9 cellular contexts compared by ENCODE assay signal in the genomic region with DNA sequence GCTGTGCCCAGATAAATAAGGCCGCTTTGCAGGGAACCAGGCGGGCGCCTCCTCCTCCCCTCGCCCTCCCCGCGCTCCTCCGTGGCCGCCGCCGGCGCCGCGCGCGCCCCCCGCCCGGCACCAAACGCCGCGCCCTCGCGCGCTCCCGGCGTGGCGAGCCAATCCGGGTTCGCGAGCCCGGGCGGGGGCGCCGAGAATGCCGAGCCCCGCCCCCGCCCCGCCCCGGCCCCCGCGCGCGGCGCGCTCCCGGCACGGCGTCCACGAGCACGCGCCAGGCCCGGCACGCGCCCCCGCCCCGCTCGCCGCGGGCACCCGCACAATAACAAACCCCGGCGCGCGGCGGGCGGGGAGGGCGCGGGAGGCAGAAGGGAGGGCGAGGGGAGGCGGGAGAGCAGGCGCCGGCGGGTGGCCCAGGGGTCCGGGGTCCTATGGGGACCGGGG. TPM values are rescaled to one million over a fixed set of nuclear protein-coding genes. Genes with fewer than 3 reads are reported as not detected.
A peak's percentile ranks its signal among the peaks of the same experiment; 100 is the strongest.
DNase-seq lines count a peak whose midpoint lies in the region; TF ChIP-seq lines count a peak whose summit lies in the region.
"Had no signal": no experiment of that assay in that cellular context is flagged by ENCODE, and none has a peak within 500 bp of the region (broad histone marks: within the 10 kb centered on the region; RNA-seq: fewer than 3 reads in every experiment).

TSS of gene FBXL16 (minus strand) at position 54 of the 441 bp plus-strand sequence. CDS start 8,396 bp downstream, outside the sequence.

- TF ChIP-seq CTCF in breast epithelium (IDR thresholded peaks at IDR 0.05) (no peak), nephron progenitor cell (IDR thresholded peaks at IDR 0.05) (no peak), smooth muscle cell (IDR thresholded peaks at IDR 0.05; ENCODE audit: borderline replicate concordance, insufficient read depth, poor library complexity, severe bottlenecking) (no peak)

- H3K27ac ChIP-seq in breast epithelium (no peak within 1 kb of the TSS), smooth muscle cell (ENCODE audit: low read depth) (no peak within 1 kb of the TSS)
- H3K27ac ChIP-seq: foreskin keratinocyte had no signal

- H3K9me3 Mint-ChIP-seq in nephron progenitor cell, result no peaks in the 10 kb centered on the region

- H3K9me3 ChIP-seq in breast epithelium, result no peaks in the 10 kb centered on the region
- no peaks in the 10 kb centered on the region for H3K9me3 ChIP-seq in smooth muscle cell (replicated peaks; ENCODE audit: low read depth)

- H3K36me3 ChIP-seq in breast epithelium (no peaks in the 10 kb centered on the region), smooth muscle cell (ENCODE audit: low read depth) (no peaks in the 10 kb centered on the region)

- no peaks in the 10 kb centered on the region for H3K79me2 ChIP-seq in smooth muscle cell (ENCODE audit: low read depth)

- TF ChIP-seq POLR2A in breast epithelium (IDR thresholded peaks at IDR 0.05), result no peak

- peaks cover 5% of the 10 kb centered on the region for H3K4me1 Mint-ChIP-seq in nephron progenitor cell

- H3K27me3 ChIP-seq in breast epithelium (peaks cover 25 to 95% of the 10 kb centered on the region in 2 donors), smooth muscle cell (ENCODE audit: low read depth) (peaks cover 81% of the 10 kb centered on the region)

- no peaks in the 10 kb centered on the region for H3K36me3 Mint-ChIP-seq in nephron progenitor cell (ENCODE audit: low read depth)

- H2AFZ ChIP-seq in smooth muscle cell (ENCODE audit: low read depth), result no peak within 1 kb of the TSS

- H4K20me1 ChIP-seq in smooth muscle cell (ENCODE audit: low read depth), result peaks cover 6% of the 10 kb centered on the region

- H3K4me1 ChIP-seq in breast epithelium (peaks cover 1 to 6% of the 10 kb centered on the region in 2 donors), smooth muscle cell (ENCODE audit: low read depth) (peaks cover 4% of the 10 kb centered on the region)
- H3K4me1 ChIP-seq: foreskin keratinocyte had no signal

- H3K27me3 Mint-ChIP-seq in nephron progenitor cell (ENCODE audit: low read depth, poor library complexity), result peaks cover 85% of the 10 kb centered on the region

- H3F3A ChIP-seq in smooth muscle cell (ENCODE audit: low read depth), result no peaks in the 10 kb centered on the region

- no peak within 1 kb of the TSS for H3K9ac ChIP-seq in smooth muscle cell (ENCODE audit: low read depth)

- peak within 1 kb of the TSS in 2 of 3 donors; percentile 27 to 60 for H3K4me3 ChIP-seq in breast epithelium
- H3K4me3 ChIP-seq in smooth muscle cell, result no peak within 1 kb of the TSS

- peak; percentile 25 for DNase-seq in DMS79 (lab: John Stamatoyannopoulos, UW)
- DNase-seq in NCI-H146 treated with DMSO at 0.1 percent for 48 hours (lab: John Stamatoyannopoulos, UW; ENCODE audit: unreplicated experiment), result peak; percentile 66
- DNase-seq in breast epithelium (ENCODE audit: low spot score in 2 of 2), result no peak
- DNase-seq in nephron progenitor cell, result peak; percentile 58
- no peak for DNase-seq in NOMO-1 treated with dmso at 0.1 percent for 144 hours (lab: John Stamatoyannopoulos, UW; ENCODE audit: unreplicated experiment)
- DNase-seq in NOMO-1 (lab: John Stamatoyannopoulos, UW; ENCODE audit: unreplicated experiment in 2 of 2), result no peak
- DNase-seq in activated gamma-delta T cell (lab: John Stamatoyannopoulos, UW), result no peak
- DNase-seq in smooth muscle cell (lab: John Stamatoyannopoulos, UW; ENCODE audit: unreplicated experiment), result no peak
- DNase-seq: foreskin keratinocyte had no signal

- WGBS in smooth muscle cell (ENCODE audit: low lambda C conversion rate), result 20% methylated on average over 1 of the region's 74 CpGs

- intact Hi-C loops in breast epithelium (cut with DNase I; ENCODE audit: low total_unique reads), result no loop called here

- H3K4me3 Mint-ChIP-seq in nephron progenitor cell, result no peak within 1 kb of the TSS

- no peak within 1 kb of the TSS for H3K27ac Mint-ChIP-seq in nephron progenitor cell

- no peak within 1 kb of the TSS for H3K4me2 ChIP-seq in smooth muscle cell

RNA-seq across cellular contexts. Expression of gene FBXL16, which starts in this region (rescaled TPM):
- total RNA-seq in breast epithelium (1 to 10 TPM in 2 of 3 donors, not detected in 1; 2.6 to 4.2 TPM), smooth muscle cell (0.76 TPM in 1 of 2 replicates, not detected in the other)
- polyA plus RNA-seq in smooth muscle cell, result 0.17 TPM in 1 of 2 replicates, not detected in the other

Comparison
In these comparisons a context has a peak if more than half of its experiments do, and no peak if none do; other contexts are left out.
1. DNase-seq: peak in DMS79 (single experiment), NCI-H146 treated with DMSO at 0.1 percent for 48 hours (single experiment) and nephron progenitor cell (single experiment); none in breast epithelium (0 of 2), NOMO-1 treated with dmso at 0.1 percent for 144 hours (single experiment), NOMO-1 (0 of 2), activated gamma-delta T cell (single experiment) and smooth muscle cell (single experiment).